Comparison of ENCODE assay signal across 22 cellular contexts in genomic region chr1:24290933-24291487, GRCh38. TPM values are rescaled to one million over a fixed set of nuclear protein-coding genes. Genes with fewer than 3 reads are reported as not detected.
"Had no signal": no experiment of that assay in that cellular context is flagged by ENCODE, and none has a peak within 500 bp of the region (broad histone marks: within the 10 kb centered on the region; RNA-seq: fewer than 3 reads in every experiment).

No MANE protein-coding gene starts in this region.

- H3K4me1 Mint-ChIP-seq: activated naive CD4-positive, alpha-beta T cell treated with anti-CD3 and anti-CD28 coated beads, Interleukin-2, amount 50 U/mL, for 24 hours had no signal

- H3K4me3 ChIP-seq: lung, thyroid gland had no signal

- H3K27me3 ChIP-seq: thyroid gland had no signal

- H3K36me3 Mint-ChIP-seq: activated naive CD4-positive, alpha-beta T cell treated with anti-CD3 and anti-CD28 coated beads, Interleukin-2, amount 50 U/mL, for 24 hours had no signal

- H3K27me3 Mint-ChIP-seq: activated naive CD4-positive, alpha-beta T cell treated with anti-CD3 and anti-CD28 coated beads, Interleukin-2, amount 50 U/mL, for 24 hours had no signal

- H3K4me3 Mint-ChIP-seq: activated naive CD4-positive, alpha-beta T cell treated with anti-CD3 and anti-CD28 coated beads, Interleukin-2, amount 50 U/mL, for 24 hours; activated T-cell treated with anti-CD3 and anti-CD28 coated beads, Interleukin-2, amount 50 U/mL, for 72 hours; dendritic cell treated with granulocyte-macrophage colony-stimulating factor and Interleukin-4, amounts not matched to agents 40 ng/mL and 50 ng/mL, for 4 days; nephron had no signal

- H3K36me3 ChIP-seq: thyroid gland had no signal

- H3K9me3 Mint-ChIP-seq: activated naive CD4-positive, alpha-beta T cell treated with anti-CD3 and anti-CD28 coated beads, Interleukin-2, amount 50 U/mL, for 24 hours; activated T-cell treated with anti-CD3 and anti-CD28 coated beads, Interleukin-2, amount 50 U/mL, for 72 hours; dendritic cell treated with granulocyte-macrophage colony-stimulating factor and Interleukin-4, amounts not matched to agents 40 ng/mL and 50 ng/mL, for 4 days; nephron had no signal

- ATAC-seq: activated T-cell treated with anti-CD3 and anti-CD28 coated beads, Interleukin-2, amount 50 U/mL, for 72 hours had no signal

- FAIRE-seq: urothelium cell line had no signal

- H3K27ac ChIP-seq: thyroid gland had no signal

- H3K9me3 ChIP-seq: thyroid gland had no signal

- DNase-seq: activated CD4-positive, alpha-beta T cell treated with anti-CD3 and anti-CD28 coated beads, Interleukin-2, amount 50 U/mL, for 1 hour; activated effector memory CD4-positive, alpha-beta T cell treated with anti-CD3 and anti-CD28 coated beads, Interleukin-2, amount 50 U/mL, for 16 hours; activated T-cell treated with anti-CD3 and anti-CD28 coated beads, Interleukin-2, amount 50 U/mL, for 72 hours; effector CD8-positive, alpha-beta T cell; foreskin melanocyte; glutamatergic neuron; hippocampal formation; islet precursor cell; midbrain; stimulated activated CD4-positive, alpha-beta T cell treated with anti-CD3 and anti-CD28 coated beads, Interleukin-12 subunit alpha, Interleukin-12 subunit beta, amount 100 ng/mL, for 4 hours; stimulated activated CD4-positive, alpha-beta T cell treated with anti-CD3 and anti-CD28 coated beads, Interleukin-1b, Interleukin-23, amount 100 ng/mL, for 48 hours; stimulated activated CD8-positive, alpha-beta memory T cell treated with anti-CD3 and anti-CD28 coated beads, Interleukin-4, amount 100 ng/mL, for 48 hours; stimulated activated naive CD4-positive, alpha-beta T cell; T-helper 1 cell; T1000; thyroid gland had no signal

- H3K27ac Mint-ChIP-seq: activated naive CD4-positive, alpha-beta T cell treated with anti-CD3 and anti-CD28 coated beads, Interleukin-2, amount 50 U/mL, for 24 hours; activated T-cell treated with anti-CD3 and anti-CD28 coated beads, Interleukin-2, amount 50 U/mL, for 72 hours; dendritic cell treated with granulocyte-macrophage colony-stimulating factor and Interleukin-4, amounts not matched to agents 40 ng/mL and 50 ng/mL, for 4 days; nephron had no signal

RNA-seq across cellular contexts. Expression of gene GRHL3, which starts 28.1 kb away (rescaled TPM):
- total RNA-seq: fibroblast of lung had no signal
